Comparison of ENCODE assay signal across 8 cellular contexts in the genomic region with DNA sequence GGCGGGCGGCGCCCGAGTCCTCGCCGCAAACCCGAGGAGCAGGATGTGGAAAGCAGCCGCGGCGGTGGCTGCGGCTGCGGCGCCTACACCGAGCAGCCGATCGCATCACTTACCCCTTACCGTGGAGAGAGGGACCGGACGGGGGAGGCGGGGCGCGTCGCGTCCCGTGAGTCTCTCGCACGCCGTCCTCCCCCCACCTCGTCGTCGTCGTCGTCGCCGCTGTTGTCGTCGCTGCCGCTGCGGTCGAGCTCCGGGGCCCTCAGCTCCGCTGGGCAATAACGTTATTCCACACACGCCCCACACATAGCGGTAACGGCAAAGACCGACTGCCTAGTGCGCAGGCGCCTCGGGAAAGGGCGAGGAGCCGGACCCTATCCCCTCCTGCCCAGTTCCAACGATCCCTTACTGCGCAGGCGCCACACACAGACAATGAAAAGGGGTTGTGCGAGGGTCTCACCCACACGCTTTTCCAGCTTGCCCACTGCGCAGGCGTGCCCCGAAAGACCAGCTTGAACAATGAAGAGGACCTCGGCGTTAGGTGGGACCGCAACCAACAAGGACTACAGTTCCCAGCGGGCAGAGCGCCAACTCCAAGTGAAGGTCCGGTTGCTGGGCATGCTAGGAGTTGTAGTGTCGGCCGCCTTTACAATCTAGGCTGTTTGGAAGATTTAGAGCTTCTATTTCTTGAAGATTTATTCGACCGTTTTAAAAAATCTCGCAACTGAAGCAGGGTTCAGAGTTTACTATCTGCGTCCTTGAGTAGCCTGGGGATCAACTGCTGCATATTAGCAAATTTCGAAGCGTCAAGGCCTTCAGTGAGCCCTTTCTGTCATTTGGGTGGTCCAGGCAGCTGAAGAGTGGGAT. TPM values are rescaled to one million over a fixed set of nuclear protein-coding genes. Genes with fewer than 3 reads are reported as not detected.
DNase-seq lines count a peak whose midpoint lies in the region; ATAC-seq and TF ChIP-seq lines count a peak whose summit lies in the region.

A gene (minus strand): TSS at position 355 of the 864 bp plus-strand sequence. CDS start 30,001 bp downstream, outside the sequence.

- in situ Hi-C loops in Caki2 (cut with HindIII; ENCODE audit: low pct_unique_long_range_greater_than_20kb, low sequenced_read_pairs) = no loop called here

- no peak for TF ChIP-seq CTCF in OCI-LY1 (IDR thresholded peaks at IDR 0.05; ENCODE audit: low read length)
- TF ChIP-seq CTCF in epithelial cell of esophagus (IDR thresholded peaks at IDR 0.05; ENCODE audit: insufficient read depth, low read depth, low read length, missing control alignments) = no peak
- no peak for TF ChIP-seq CTCF in mucosa of descending colon (IDR thresholded peaks at IDR 0.05)

- H3K27ac ChIP-seq in HUES48 (ENCODE audit: low read depth, low read length) = peak within 1 kb of the TSS; percentile 96
- peak within 1 kb of the TSS; percentile 85 for H3K27ac ChIP-seq in OCI-LY1 (ENCODE audit: low read depth, low read length, poor library complexity, severe bottlenecking)

- DNase-seq in Caki2 (ENCODE audit: low read depth) (peak; percentile 97), activated T-cell treated with anti-CD3 and anti-CD28 coated beads for 1 hour (ENCODE audit: low read depth) (peak; percentile 77), epithelial cell of esophagus (ENCODE audit: low read depth) (peak; percentile 93), mucosa of descending colon (peak; percentile 91 to 95 (median 92))
- peak; percentile 88 for DNase-seq in stimulated activated CD8-positive, alpha-beta memory T cell treated with anti-CD3 and anti-CD28 coated beads, Interleukin-4, amount 100 ng/mL, for 24 hours (ENCODE audit: low read depth)

- no peaks in the 10 kb centered on the region for H3F3A ChIP-seq in OCI-LY1 (ENCODE audit: insufficient read depth, low read length)

- H3K79me2 ChIP-seq in OCI-LY1 (ENCODE audit: insufficient read depth, low read length) = peaks cover 63% of the 10 kb centered on the region

- intact Hi-C loops in mucosa of descending colon (cut with DNase I, micrococcal nuclease) = no loop called here

- no peaks in the 10 kb centered on the region; the same call in 1 of the 2 replicates for H4K20me1 ChIP-seq in OCI-LY1 (ENCODE audit: insufficient read depth, low read length)

- H3K4me1 ChIP-seq in HUES48 (ENCODE audit: control insufficient read depth, insufficient read depth, low read length) (peaks cover 39% of the 10 kb centered on the region), OCI-LY1 (ENCODE audit: insufficient read depth, low read length, severe bottlenecking) (peaks cover 45% of the 10 kb centered on the region), mucosa of descending colon (ENCODE audit: low read depth) (peaks cover 10% of the 10 kb centered on the region)

- H3K9me2 ChIP-seq in OCI-LY1 (ENCODE audit: low read depth, low read length) = no peaks in the 10 kb centered on the region

- ATAC-seq in GM21390 (IDR thresholded peaks at IDR 0.05; ENCODE audit: unreplicated experiment) = peak; percentile 45
- ATAC-seq in mucosa of descending colon = peak; percentile 74

- H3K9ac ChIP-seq in HUES48 (ENCODE audit: low read depth, low read length) = peak within 1 kb of the TSS; percentile 89
- H3K9ac ChIP-seq in OCI-LY1 (ENCODE audit: low read length) = peak within 1 kb of the TSS; percentile 94

- H3K27me3 ChIP-seq in HUES48 (ENCODE audit: control insufficient read depth, insufficient read depth, low read length) = no peaks in the 10 kb centered on the region
- H3K27me3 ChIP-seq in OCI-LY1 (ENCODE audit: insufficient read depth, low read length) = no peaks in the 10 kb centered on the region

- no peaks in the 10 kb centered on the region for H3K9me3 ChIP-seq in HUES48 (ENCODE audit: control insufficient read depth, insufficient read depth, low read length)
- H3K9me3 ChIP-seq in OCI-LY1 (ENCODE audit: low read length) = no peaks in the 10 kb centered on the region
- no peaks in the 10 kb centered on the region for H3K9me3 ChIP-seq in mucosa of descending colon

- peak within 1 kb of the TSS; percentile 78 for H3K4me2 ChIP-seq in OCI-LY1 (ENCODE audit: low read length)

- H3K36me3 ChIP-seq in HUES48 (ENCODE audit: control insufficient read depth, insufficient read depth, low read length) = no peaks in the 10 kb centered on the region
- no peaks in the 10 kb centered on the region for H3K36me3 ChIP-seq in OCI-LY1 (ENCODE audit: insufficient read depth, low read length)
- peaks cover 5% of the 10 kb centered on the region for H3K36me3 ChIP-seq in mucosa of descending colon (ENCODE audit: low read depth)

- H2AFZ ChIP-seq in OCI-LY1 (ENCODE audit: low read length) = 0 out of 2 replicates have a peak within 1 kb of the TSS, but pooled peaks have one; percentile 5

- H3K4me3 ChIP-seq in HUES48 (ENCODE audit: low read depth, low read length) = peak within 1 kb of the TSS; percentile 73
- H3K4me3 ChIP-seq in OCI-LY1 (ENCODE audit: low read depth, low read length, poor library complexity, severe bottlenecking) = peak within 1 kb of the TSS; percentile 98
- peak within 1 kb of the TSS; percentile 92 for H3K4me3 ChIP-seq in epithelial cell of esophagus (ENCODE audit: low read length)
- peak within 1 kb of the TSS; percentile 63 for H3K4me3 ChIP-seq in mucosa of descending colon

RNA-seq across cellular contexts. Expression of the gene that starts here (rescaled TPM):
- 17.2 and 29.5 TPM in 2 replicates for total RNA-seq in Caki2 (2014; rRNA removed; shearing (Covaris generic); ENCODE audit: low replicate concordance)
- 10 to 100 TPM in 2 of 3 donors, 1 to 10 TPM in 1; 6.2 to 43.8 (median 14.4) TPM for total RNA-seq in mucosa of descending colon

Comparison
In these comparisons a context has a peak if more than half of its experiments do, and no peak if none do; other contexts are left out.
1. Peak in every context shown above with its lines: DNase-seq, ATAC-seq, H3K4me3 ChIP-seq and H3K27ac ChIP-seq.